In genomic region chr10:44383749-44384600, GRCh38 we compare ENCODE assay signal across 1 cellular context.
TF ChIP-seq lines count a peak whose summit lies in the region.

No MANE protein-coding gene starts in this region.

TF ChIP-seq in GM12878, 131 proteins besides CTCF, POLR2A, EP300 and RAD21 (continued from another document):
- no peak for TF ChIP-seq E2F8 (IDR thresholded peaks at IDR 0.05; ENCODE audit: low read depth, partially characterized antibody)
- peak; percentile 88 for TF ChIP-seq HDAC6 (IDR thresholded peaks at IDR 0.05; ENCODE audit: unreplicated experiment)
- 0 out of 2 replicates have a peak, but pooled peaks have one; percentile 24 for TF ChIP-seq NR2F1 (conservative IDR thresholded peaks at IDR 0.05)
- TF ChIP-seq PAX5 (IDR thresholded peaks at IDR 0.05; ENCODE audit: borderline replicate concordance, low read depth, low read length): no peak
